Comparison of ENCODE assay signal across 25 cellular contexts in genomic region chr9:134827559-134827958, GRCh38. TPM values are rescaled to one million over a fixed set of nuclear protein-coding genes. Genes with fewer than 3 reads are reported as not detected.
"Had no signal": no experiment of that assay in that cellular context is flagged by ENCODE, and none has a peak within 500 bp of the region (broad histone marks: within the 10 kb centered on the region; RNA-seq: fewer than 3 reads in every experiment).

No MANE protein-coding gene starts in this region.

- H3K9me3 Mint-ChIP-seq: memory B cell; naive B cell; natural killer cell treated with Interleukin-12 subunit alpha and Interleukin-12 subunit beta and Interleukin-15 and Interleukin-18, amount 100 ng/mL, for 72 hours; neural crest cell; stimulated activated memory B cell treated with anti-CD40 and anti-IgM and Interleukin-4, amounts not matched to agents 10 μg/mL and 1 μg/mL and 100 μg/mL, for 72 hours; stimulated activated naive CD8-positive, alpha-beta T cell treated with anti-CD3 and anti-CD28 coated beads, Interleukin-15, Interleukin-2, amounts not matched to agents 100 ng/mL and 50 ng/mL, for 24 hours had no signal

- H3K4me1 ChIP-seq: gastrocnemius medialis, prostate gland, right atrium auricular region, upper lobe of left lung had no signal

- H3K4me3 ChIP-seq: dorsolateral prefrontal cortex, gastrocnemius medialis, lung, mucosa of descending colon, prostate gland, right atrium auricular region, thoracic aorta, tibial nerve, upper lobe of left lung had no signal

- H3K4me3 Mint-ChIP-seq: memory B cell; naive B cell; natural killer cell treated with Interleukin-12 subunit alpha and Interleukin-12 subunit beta and Interleukin-15 and Interleukin-18, amount 100 ng/mL, for 72 hours; neural crest cell; stimulated activated memory B cell treated with anti-CD40 and anti-IgM and Interleukin-4, amounts not matched to agents 10 μg/mL and 1 μg/mL and 100 μg/mL, for 72 hours; stimulated activated naive CD8-positive, alpha-beta T cell treated with anti-CD3 and anti-CD28 coated beads, Interleukin-15, Interleukin-2, amounts not matched to agents 100 ng/mL and 50 ng/mL, for 24 hours had no signal

- H3K27ac ChIP-seq: dorsolateral prefrontal cortex, epithelial cell of prostate, gastrocnemius medialis, prostate gland, right atrium auricular region, thoracic aorta, tibial nerve, upper lobe of left lung had no signal

- H3K27me3 Mint-ChIP-seq: naive B cell; natural killer cell treated with Interleukin-12 subunit alpha and Interleukin-12 subunit beta and Interleukin-15 and Interleukin-18, amount 100 ng/mL, for 72 hours; stimulated activated memory B cell treated with anti-CD40 and anti-IgM and Interleukin-4, amounts not matched to agents 10 μg/mL and 1 μg/mL and 100 μg/mL, for 72 hours; stimulated activated naive CD8-positive, alpha-beta T cell treated with anti-CD3 and anti-CD28 coated beads, Interleukin-15, Interleukin-2, amounts not matched to agents 100 ng/mL and 50 ng/mL, for 24 hours had no signal

- H3K4me1 Mint-ChIP-seq: memory B cell; neural crest cell; stimulated activated memory B cell treated with anti-CD40 and anti-IgM and Interleukin-4, amounts not matched to agents 10 μg/mL and 1 μg/mL and 100 μg/mL, for 72 hours had no signal

- H3K36me3 ChIP-seq: gastrocnemius medialis, prostate gland had no signal

- ATAC-seq: gastrocnemius medialis; left lobe of liver; mucosa of descending colon; natural killer cell treated with Interleukin-12 subunit alpha and Interleukin-12 subunit beta and Interleukin-15 and Interleukin-18, amount 100 ng/mL, for 72 hours; sciatic nerve; stimulated activated memory B cell treated with anti-CD40 and anti-IgM and Interleukin-4, amounts not matched to agents 10 μg/mL and 1 μg/mL and 100 μg/mL, for 72 hours had no signal

- H3K27me3 ChIP-seq: dorsolateral prefrontal cortex, gastrocnemius medialis, right atrium auricular region, tibial nerve, upper lobe of left lung had no signal

- H3K9me3 ChIP-seq: gastrocnemius medialis, mucosa of descending colon, prostate gland, right atrium auricular region, thoracic aorta, tibial nerve, upper lobe of left lung had no signal

- H3K36me3 Mint-ChIP-seq: memory B cell; naive B cell; natural killer cell treated with Interleukin-12 subunit alpha and Interleukin-12 subunit beta and Interleukin-15 and Interleukin-18, amount 100 ng/mL, for 72 hours; stimulated activated memory B cell treated with anti-CD40 and anti-IgM and Interleukin-4, amounts not matched to agents 10 μg/mL and 1 μg/mL and 100 μg/mL, for 72 hours had no signal

- H3K27ac Mint-ChIP-seq: memory B cell; naive B cell; natural killer cell treated with Interleukin-12 subunit alpha and Interleukin-12 subunit beta and Interleukin-15 and Interleukin-18, amount 100 ng/mL, for 72 hours; stimulated activated memory B cell treated with anti-CD40 and anti-IgM and Interleukin-4, amounts not matched to agents 10 μg/mL and 1 μg/mL and 100 μg/mL, for 72 hours; stimulated activated naive CD8-positive, alpha-beta T cell treated with anti-CD3 and anti-CD28 coated beads, Interleukin-15, Interleukin-2, amounts not matched to agents 100 ng/mL and 50 ng/mL, for 24 hours had no signal

- DNase-seq: dorsolateral prefrontal cortex; effector CD4-positive, alpha-beta T cell; foreskin fibroblast; gastrocnemius medialis; head of caudate nucleus; naive B cell; stimulated activated CD4-positive, alpha-beta T cell treated with anti-CD3 and anti-CD28 coated beads, Interleukin-4, amount 100 ng/mL, for 4 hours had no signal

RNA-seq across cellular contexts. Expression of gene FCN2, which starts 53.1 kb away (rescaled TPM):
- total RNA-seq: gastrocnemius medialis; glomerular endothelial cell; lung; mucosa of descending colon; natural killer cell treated with Interleukin-12 subunit alpha and Interleukin-12 subunit beta and Interleukin-15 and Interleukin-18, amount 100 ng/mL, for 72 hours; neural crest cell; osteocyte; right atrium auricular region; sciatic nerve; thoracic aorta; upper lobe of left lung had no signal
- polyA plus RNA-seq: keratinocyte had no signal
